In genomic region chr7:37489703-37490102, GRCh38 we compare ENCODE assay signal across 26 cellular contexts. TPM values are rescaled to one million over a fixed set of nuclear protein-coding genes. Genes with fewer than 3 reads are reported as not detected.
DNase-seq lines count a peak whose midpoint lies in the region; ATAC-seq and TF ChIP-seq lines count a peak whose summit lies in the region.
"Had no signal": no experiment of that assay in that cellular context is flagged by ENCODE, and none has a peak within 500 bp of the region (broad histone marks: within the 10 kb centered on the region; RNA-seq: fewer than 3 reads in every experiment).

No MANE protein-coding gene starts in this region.

- in situ Hi-C loops in GM13976 (cut with MboI; ENCODE audit: low sequenced_read_pairs, unreplicated experiment): no loop called here

- ATAC-seq in HG03196 (IDR thresholded peaks at IDR 0.05; ENCODE audit: unreplicated experiment): no peak
- ATAC-seq: A549; K562; stimulated activated naive CD8-positive, alpha-beta T cell treated with anti-CD3 and anti-CD28 coated beads, Interleukin-15, Interleukin-2, amounts not matched to agents 100 U/mL and 50 U/mL, for 24 hours had no signal

- no peaks in the 10 kb centered on the region for H3K27me3 ChIP-seq in H7 (ENCODE audit: control insufficient read depth, insufficient read depth, low read length)
- H3K27me3 ChIP-seq: neutrophil, SJCRH30, thyroid gland, vagina had no signal

- H3K36me3 Mint-ChIP-seq in activated T-cell treated with anti-CD3 and anti-CD28 coated beads, Interleukin-2, amount 50 U/mL, for 24 hours (ENCODE audit: low read depth): no peaks in the 10 kb centered on the region
- H3K36me3 Mint-ChIP-seq: CD4-positive, alpha-beta memory T cell had no signal

- peaks cover 5% of the 10 kb centered on the region for H3K9me3 Mint-ChIP-seq in activated T-cell treated with anti-CD3 and anti-CD28 coated beads, Interleukin-2, amount 50 U/mL, for 24 hours

- TF ChIP-seq CTCF in GM13976 (IDR thresholded peaks at IDR 0.05; ENCODE audit: borderline replicate concordance, control extremely low read depth, extremely low read depth, insufficient read depth, missing control alignments): no peak

- H3K27ac Mint-ChIP-seq in activated T-cell treated with anti-CD3 and anti-CD28 coated beads, Interleukin-2, amount 50 U/mL, for 24 hours: no peak overlapping the region
- H3K27ac Mint-ChIP-seq: CD4-positive, alpha-beta memory T cell had no signal

- no peaks in the 10 kb centered on the region for H3K36me3 ChIP-seq in H7 (replicated peaks; ENCODE audit: control insufficient read depth, insufficient read depth, low read length)
- H3K36me3 ChIP-seq: neutrophil, prostate gland, SJCRH30, thyroid gland, vagina had no signal

- peak; percentile 15 for DNase-seq in H7
- peak; percentile 22 for DNase-seq in iPS-NIHi11 (ENCODE audit: low spot score)
- peak; percentile 60 for DNase-seq in putamen (ENCODE audit: low spot score)
- no peak for DNase-seq in GM13976 (ENCODE audit: low spot score)
- no peak for DNase-seq in activated T-cell treated with anti-CD3 and anti-CD28 coated beads, Interleukin-2, amount 50 U/mL, for 24 hours
- DNase-seq in germinal center (ENCODE audit: low spot score): no peak
- DNase-seq: activated CD8-positive, alpha-beta memory T cell treated with anti-CD3 and anti-CD28 coated beads for 24 hours; activated effector memory CD4-positive, alpha-beta T cell treated with anti-CD3 and anti-CD28 coated beads, Interleukin-2, amount 50 U/mL, for 16 hours; AML-193; CD4-positive, alpha-beta memory T cell; DMS 273 treated with DMSO at 0.1 percent for 48 hours; EL; NCI-H1092 treated with DMSO at 0.1 percent for 48 hours; NCI-H187 treated with DMSO at 0.1 percent for 48 hours; NCI-H526 treated with DMSO at 0.1 percent for 48 hours; SJCRH30; stimulated activated naive CD8-positive, alpha-beta T cell treated with anti-CD3 and anti-CD28 coated beads, Interleukin-15, Interleukin-2, amounts not matched to agents 100 U/mL and 50 U/mL, for 24 hours; thyroid gland had no signal

- peaks cover 11% of the 10 kb centered on the region for H3K27me3 Mint-ChIP-seq in activated T-cell treated with anti-CD3 and anti-CD28 coated beads, Interleukin-2, amount 50 U/mL, for 24 hours

- H3K4me3 Mint-ChIP-seq in activated T-cell treated with anti-CD3 and anti-CD28 coated beads, Interleukin-2, amount 50 U/mL, for 24 hours: no peak overlapping the region
- H3K4me3 Mint-ChIP-seq: CD4-positive, alpha-beta memory T cell had no signal

- H3K4me1 Mint-ChIP-seq in activated T-cell treated with anti-CD3 and anti-CD28 coated beads, Interleukin-2, amount 50 U/mL, for 24 hours (ENCODE audit: low read depth): peaks cover 3% of the 10 kb centered on the region
- H3K4me1 Mint-ChIP-seq: CD4-positive, alpha-beta memory T cell had no signal

- peak overlapping the region; percentile 62 for H3K27ac ChIP-seq in angular gyrus (ENCODE audit: low read depth, low read length)
- H3K27ac ChIP-seq: A549, neutrophil, prostate gland, SJCRH30, thyroid gland, vagina had no signal

- H3K4me3 ChIP-seq in H7 (ENCODE audit: insufficient read depth, low read depth, low read length): no peak overlapping the region
- H3K4me3 ChIP-seq: A549, K562, lung, prostate gland, SJCRH30, thyroid gland, vagina had no signal

RNA-seq across cellular contexts. Expression of gene ELMO1, which starts 41.0 kb away (rescaled TPM):
- 8.0 and 8.7 TPM in 2 replicates for total RNA-seq in H7 (2014; rRNA removed; shearing (Covaris generic))

Comparison
In these comparisons a context has a peak if more than half of its experiments do, and no peak if none do; other contexts are left out.
1. DNase-seq: peak in H7 (single experiment), iPS-NIHi11 (single experiment) and putamen (single experiment); none in GM13976 (single experiment), activated T-cell treated with anti-CD3 and anti-CD28 coated beads, Interleukin-2, amount 50 U/mL, for 24 hours (single experiment) and germinal center (single experiment).